Comparison of ENCODE assay signal across 8 cellular contexts in the genomic region with DNA sequence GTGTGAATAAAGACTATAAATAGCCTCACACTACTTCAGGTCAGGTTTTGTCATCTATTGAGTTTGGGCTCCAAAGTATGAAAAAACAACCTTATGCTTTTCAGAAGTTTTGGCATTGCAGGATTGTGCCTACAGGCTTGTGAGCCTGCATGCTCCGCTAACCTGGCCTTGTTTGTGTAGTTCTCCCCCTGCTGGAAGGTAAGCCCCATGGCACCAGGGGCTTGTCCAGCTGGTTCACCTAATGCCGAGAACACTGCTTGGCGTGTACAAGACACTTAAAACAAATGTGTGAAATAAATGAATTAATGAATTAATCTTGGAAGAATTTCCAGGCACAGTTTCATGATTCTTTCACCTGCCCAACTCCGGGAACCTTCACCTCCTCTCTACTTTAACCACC. TPM values are rescaled to one million over a fixed set of nuclear protein-coding genes. Genes with fewer than 3 reads are reported as not detected.
A peak's percentile ranks its signal among the peaks of the same experiment; 100 is the strongest.
DNase-seq lines count a peak whose midpoint lies in the region; ATAC-seq and TF ChIP-seq lines count a peak whose summit lies in the region.

No MANE protein-coding gene starts in this region.

- peaks cover 22% of the 10 kb centered on the region for H3K4me1 ChIP-seq in lower lobe of right lung

- H3K27me3 ChIP-seq in lower lobe of right lung (ENCODE audit: low read depth) = no peaks in the 10 kb centered on the region

- intact Hi-C loops in lower lobe of right lung (cut with DNase I) = no loop called here

- peaks cover 4 to 7% of the 10 kb centered on the region in 2 donors for H3K4me1 Mint-ChIP-seq in stimulated activated naive B cell treated with anti-CD40 and anti-IgM and Interleukin-4, amounts not matched to agents 10 μg/mL and 1 μg/mL and 100 μg/mL, for 72 hours

- DNase-seq in AG08396 (ENCODE audit: low spot score) = peak; percentile 78
- DNase-seq in NCI-H345 treated with DMSO at 0.1 percent for 48 hours (lab: John Stamatoyannopoulos, UW; ENCODE audit: unreplicated experiment) = peak; percentile 45
- DNase-seq in activated CD4-positive, CD25-positive, alpha-beta regulatory T cell treated with anti-CD3 and anti-CD28 coated beads, Interleukin-2, amount 50 U/mL, for 16 hours (ENCODE audit: low read depth, low spot score) = peak; percentile 33
- peak; percentile 30 to 40 for DNase-seq in cerebellar nuclear complex (lab: John Stamatoyannopoulos, UW)
- peak; percentile 53 for DNase-seq in lower lobe of right lung
- peak; percentile 52 for DNase-seq in stimulated activated naive B cell treated with anti-CD40 and anti-IgM and Interleukin-4, amounts not matched to agents 10 μg/mL and 1 μg/mL and 100 μg/mL, for 72 hours

- H3K27me3 Mint-ChIP-seq in stimulated activated naive B cell treated with anti-CD40 and anti-IgM and Interleukin-4, amounts not matched to agents 10 μg/mL and 1 μg/mL and 100 μg/mL, for 72 hours = peaks cover 14 to 36% of the 10 kb centered on the region in 2 donors

- peaks cover 14% of the 10 kb centered on the region for H3K36me3 ChIP-seq in lower lobe of right lung

- no peak overlapping the region for H3K4me3 ChIP-seq in lower lobe of right lung

- ATAC-seq in GM18520 (IDR thresholded peaks at IDR 0.05; ENCODE audit: unreplicated experiment) = peak; percentile 81
- peak; percentile 57 for ATAC-seq in HG03108 (IDR thresholded peaks at IDR 0.05; ENCODE audit: unreplicated experiment)
- peak; percentile 69 to 77 for ATAC-seq in lower lobe of right lung
- ATAC-seq in stimulated activated naive B cell treated with anti-CD40 and anti-IgM and Interleukin-4, amounts not matched to agents 10 μg/mL and 1 μg/mL and 100 μg/mL, for 72 hours (replicated peaks) = peak; percentile 67 to 84

- H3K9me3 Mint-ChIP-seq in stimulated activated naive B cell treated with anti-CD40 and anti-IgM and Interleukin-4, amounts not matched to agents 10 μg/mL and 1 μg/mL and 100 μg/mL, for 72 hours = no peaks in the 10 kb centered on the region

- H3K4me3 Mint-ChIP-seq in stimulated activated naive B cell treated with anti-CD40 and anti-IgM and Interleukin-4, amounts not matched to agents 10 μg/mL and 1 μg/mL and 100 μg/mL, for 72 hours = no peak overlapping the region

- peaks cover 5 to 6% of the 10 kb centered on the region in 2 donors for H3K36me3 Mint-ChIP-seq in stimulated activated naive B cell treated with anti-CD40 and anti-IgM and Interleukin-4, amounts not matched to agents 10 μg/mL and 1 μg/mL and 100 μg/mL, for 72 hours

- TF ChIP-seq CTCF in lower lobe of right lung (IDR thresholded peaks at IDR 0.05) = peak; percentile 75

- H3K27ac ChIP-seq in lower lobe of right lung = no peak overlapping the region

- no peaks in the 10 kb centered on the region for H3K9me3 ChIP-seq in lower lobe of right lung

- H3K27ac Mint-ChIP-seq in stimulated activated naive B cell treated with anti-CD40 and anti-IgM and Interleukin-4, amounts not matched to agents 10 μg/mL and 1 μg/mL and 100 μg/mL, for 72 hours = no peak overlapping the region

RNA-seq across cellular contexts. Expression of a gene that starts 1.8 kb away (rescaled TPM):
- total RNA-seq in lower lobe of right lung = 51.6 TPM

RNA-seq across cellular contexts. Expression of a gene that starts 13.3 kb away (rescaled TPM):
- 3.0 TPM for total RNA-seq in lower lobe of right lung

RNA-seq across cellular contexts. Expression of a gene that starts 13.5 kb away (rescaled TPM):
- 52.0 TPM for total RNA-seq in lower lobe of right lung
